12 cellular contexts compared by ENCODE assay signal in the genomic region with DNA sequence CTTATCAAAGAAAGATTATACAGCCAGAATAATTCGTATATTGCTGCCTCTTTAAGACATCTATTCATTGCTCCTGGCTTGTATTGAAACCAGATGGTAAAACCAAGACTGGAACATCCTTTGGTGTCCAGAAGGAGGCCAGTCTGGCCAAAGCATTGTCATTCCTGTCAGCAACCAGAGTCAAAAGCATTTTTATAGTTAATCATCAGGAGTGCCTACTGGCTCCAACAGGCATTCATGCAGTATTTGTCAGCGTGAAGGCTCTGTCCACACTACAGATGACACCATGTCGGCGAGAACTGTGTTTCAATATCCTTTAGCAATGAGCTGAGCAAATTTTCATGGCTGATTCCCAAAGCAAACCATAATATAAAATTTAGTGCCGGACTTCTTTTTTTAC.
"Had no signal": no experiment of that assay in that cellular context is flagged by ENCODE, and none has a peak within 500 bp of the region (broad histone marks: within the 10 kb centered on the region; RNA-seq: fewer than 3 reads in every experiment).

No MANE protein-coding gene starts in this region.

- H3K36me3 ChIP-seq: ascending aorta, breast epithelium, left lung had no signal

- H3K4me1 Mint-ChIP-seq: activated CD4-positive, alpha-beta T cell treated with anti-CD3 and anti-CD28 coated beads, Interleukin-2, amount 10 ng/mL, durations not matched to agents 7 days and 5 days had no signal

- H3K27ac ChIP-seq: ascending aorta, breast epithelium, foreskin keratinocyte, left lung had no signal

- H3K9me3 ChIP-seq: ascending aorta, breast epithelium, left lung had no signal

- ATAC-seq: foreskin keratinocyte; left lung; natural killer cell treated with Interleukin-12 subunit alpha and Interleukin-12 subunit beta and Interleukin-15 and Interleukin-18, amount 100 ng/mL, for 72 hours had no signal

- H3K27ac Mint-ChIP-seq: activated CD4-positive, alpha-beta T cell treated with anti-CD3 and anti-CD28 coated beads, Interleukin-2, amount 10 ng/mL, durations not matched to agents 7 days and 5 days; natural killer cell treated with Interleukin-12 subunit alpha and Interleukin-12 subunit beta and Interleukin-15 and Interleukin-18, amount 100 ng/mL, for 72 hours had no signal

- H3K36me3 Mint-ChIP-seq: natural killer cell treated with Interleukin-12 subunit alpha and Interleukin-12 subunit beta and Interleukin-15 and Interleukin-18, amount 100 ng/mL, for 72 hours had no signal

- H3K4me3 ChIP-seq: ascending aorta, left lung had no signal

- H3K27me3 ChIP-seq: ascending aorta, breast epithelium had no signal

- H3K4me1 ChIP-seq: ascending aorta, breast epithelium, foreskin keratinocyte, left lung had no signal

- H3K9me3 Mint-ChIP-seq: activated CD4-positive, alpha-beta T cell treated with anti-CD3 and anti-CD28 coated beads, Interleukin-2, amount 10 ng/mL, durations not matched to agents 7 days and 5 days; natural killer cell treated with Interleukin-12 subunit alpha and Interleukin-12 subunit beta and Interleukin-15 and Interleukin-18, amount 100 ng/mL, for 72 hours had no signal

- DNase-seq: activated CD4-positive, alpha-beta T cell treated with anti-CD3 and anti-CD28 coated beads, Interleukin-2, amount 10 ng/mL, durations not matched to agents 7 days and 5 days; activated CD8-positive, alpha-beta memory T cell treated with anti-CD3 and anti-CD28 coated beads for 24 hours; activated gamma-delta T cell treated with Interleukin-2 at 50 U/mL for 16 hours; foreskin keratinocyte; glutamatergic neuron; kidney; left lung; stimulated activated CD4-positive, alpha-beta T cell treated with anti-CD3 and anti-CD28 coated beads, Interleukin-12 subunit alpha, Interleukin-12 subunit beta, amount 100 ng/mL, for 4 hours; stimulated activated CD4-positive, alpha-beta T cell treated with anti-CD3 and anti-CD28 coated beads, Interleukin-2, amount 100 ng/mL, for 24 hours had no signal

- H3K4me3 Mint-ChIP-seq: activated CD4-positive, alpha-beta T cell treated with anti-CD3 and anti-CD28 coated beads, Interleukin-2, amount 10 ng/mL, durations not matched to agents 7 days and 5 days; natural killer cell treated with Interleukin-12 subunit alpha and Interleukin-12 subunit beta and Interleukin-15 and Interleukin-18, amount 100 ng/mL, for 72 hours had no signal
